Comparison of ENCODE assay signal across 19 cellular contexts in genomic region chr13:77316430-77316829, GRCh38. TPM values are rescaled to one million over a fixed set of nuclear protein-coding genes. Genes with fewer than 3 reads are reported as not detected.
A peak's percentile ranks its signal among the peaks of the same experiment; 100 is the strongest.
DNase-seq lines count a peak whose midpoint lies in the region; ATAC-seq and TF ChIP-seq lines count a peak whose summit lies in the region.
"Had no signal": no experiment of that assay in that cellular context is flagged by ENCODE, and none has a peak within 500 bp of the region (broad histone marks: within the 10 kb centered on the region; RNA-seq: fewer than 3 reads in every experiment).

No MANE protein-coding gene starts in this region.

- H3K9me3 ChIP-seq in spleen, result no peaks in the 10 kb centered on the region
- H3K9me3 ChIP-seq: pancreas, stomach had no signal

- no peak for ATAC-seq in activated B cell treated with CpG ODN at 0.5 μM for 24 hours (ENCODE audit: low read depth)

- no peaks in the 10 kb centered on the region for H3K27me3 Mint-ChIP-seq in activated naive CD4-positive, alpha-beta T cell treated with anti-CD3 and anti-CD28 coated beads, Interleukin-2, amount 50 U/mL, for 24 hours
- H3K27me3 Mint-ChIP-seq in activated naive CD4-positive, alpha-beta T cell treated with anti-CD3 and anti-CD28 coated beads for 36 hours (ENCODE audit: low read depth), result no peaks in the 10 kb centered on the region
- H3K27me3 Mint-ChIP-seq in activated B cell treated with CpG ODN at 0.5 μM for 24 hours, result no peaks in the 10 kb centered on the region
- H3K27me3 Mint-ChIP-seq: brain had no signal

- intact Hi-C loops in activated naive CD4-positive, alpha-beta T cell treated with anti-CD3 and anti-CD28 coated beads for 36 hours (cut with micrococcal nuclease), result no loop called here
- intact Hi-C loops in activated B cell treated with CpG ODN at 0.5 μM for 24 hours (cut with micrococcal nuclease) (no loop called here), spleen (cut with DNase I; ENCODE audit: low total_unique reads) (no loop called here)

- 37 to 55% (median 46%) methylated on average over 4 of the region's 4 CpGs for WGBS in spleen, 5 donors

- H3K27ac ChIP-seq in spleen, result peak overlapping the region in 5 of 8 donors; percentile 37 to 63 (median 49)
- H3K27ac ChIP-seq: dorsolateral prefrontal cortex, hepatocyte, pancreas had no signal

- no peaks in the 10 kb centered on the region for H3K27me3 ChIP-seq in spleen (replicated peaks in 1 of 7)
- H3K27me3 ChIP-seq: dorsolateral prefrontal cortex, hepatocyte, pancreas, stomach had no signal

- peaks cover 97% of the 10 kb centered on the region for H3K4me1 Mint-ChIP-seq in activated naive CD4-positive, alpha-beta T cell treated with anti-CD3 and anti-CD28 coated beads, Interleukin-2, amount 50 U/mL, for 24 hours
- H3K4me1 Mint-ChIP-seq in activated naive CD4-positive, alpha-beta T cell treated with anti-CD3 and anti-CD28 coated beads for 36 hours (ENCODE audit: low read depth), result peaks cover 86% of the 10 kb centered on the region
- peaks cover 87% of the 10 kb centered on the region for H3K4me1 Mint-ChIP-seq in activated B cell treated with CpG ODN at 0.5 μM for 24 hours

- H3K36me3 ChIP-seq in spleen, result peaks cover 0 to 13% (median 3%) of the 10 kb centered on the region in 6 donors
- H3K36me3 ChIP-seq: pancreas had no signal

- POLR2A ChIA-PET in activated B cell treated with CpG ODN at 0.5 μM for 24 hours (lab: Charles Lee), result interaction anchor here (1.0 to 2.1 kb wide), 4 partner anchors 9 to 34 kb away, joined by 3 to 9 read pairs (median 4); partner anchors contain the start of gene MYCBP2

- CTCF ChIA-PET in activated naive CD4-positive, alpha-beta T cell treated with anti-CD3 and anti-CD28 coated beads for 36 hours (lab: Charles Lee), result interaction anchor here (1.7 kb wide), 1 partner anchor 162 kb away, joined by 5 read pairs; no protein-coding TSS in a partner anchor
- CTCF ChIA-PET in activated B cell treated with CpG ODN at 0.5 μM for 24 hours (lab: Charles Lee), result no interaction called here

- peak overlapping the region; percentile 74 for H3K27ac Mint-ChIP-seq in activated naive CD4-positive, alpha-beta T cell treated with anti-CD3 and anti-CD28 coated beads, Interleukin-2, amount 50 U/mL, for 24 hours
- no peak overlapping the region for H3K27ac Mint-ChIP-seq in activated naive CD4-positive, alpha-beta T cell treated with anti-CD3 and anti-CD28 coated beads for 36 hours
- peak overlapping the region; percentile 16 for H3K27ac Mint-ChIP-seq in activated B cell treated with CpG ODN at 0.5 μM for 24 hours
- H3K27ac Mint-ChIP-seq: brain, WTC11 had no signal

- H3K36me3 Mint-ChIP-seq in activated naive CD4-positive, alpha-beta T cell treated with anti-CD3 and anti-CD28 coated beads, Interleukin-2, amount 50 U/mL, for 24 hours, result no peaks in the 10 kb centered on the region
- peaks cover 1% of the 10 kb centered on the region for H3K36me3 Mint-ChIP-seq in activated naive CD4-positive, alpha-beta T cell treated with anti-CD3 and anti-CD28 coated beads for 36 hours (ENCODE audit: low read depth)
- peaks cover 22% of the 10 kb centered on the region for H3K36me3 Mint-ChIP-seq in activated B cell treated with CpG ODN at 0.5 μM for 24 hours (ENCODE audit: low read depth)
- H3K36me3 Mint-ChIP-seq: WTC11 had no signal

- TF ChIP-seq CTCF in activated B cell treated with CpG ODN at 0.5 μM for 24 hours (IDR thresholded peaks at IDR 0.05), result no peak
- TF ChIP-seq CTCF in spleen (IDR thresholded peaks at IDR 0.05 in 8 of 11, conservative IDR thresholded peaks at IDR 0.05 in 3 of 11), result no peak

- no peak for TF ChIP-seq POLR2A in spleen (IDR thresholded peaks at IDR 0.05)

- H3K4me3 ChIP-seq in spleen, result no peak overlapping the region
- H3K4me3 ChIP-seq: dorsolateral prefrontal cortex, hepatocyte, pancreas, stomach had no signal

- peak overlapping the region; percentile 19 for H3K4me3 Mint-ChIP-seq in activated naive CD4-positive, alpha-beta T cell treated with anti-CD3 and anti-CD28 coated beads, Interleukin-2, amount 50 U/mL, for 24 hours
- no peak overlapping the region for H3K4me3 Mint-ChIP-seq in activated naive CD4-positive, alpha-beta T cell treated with anti-CD3 and anti-CD28 coated beads for 36 hours
- H3K4me3 Mint-ChIP-seq in activated B cell treated with CpG ODN at 0.5 μM for 24 hours, result no peak overlapping the region
- H3K4me3 Mint-ChIP-seq: brain, WTC11 had no signal

- H3K9me3 Mint-ChIP-seq in activated naive CD4-positive, alpha-beta T cell treated with anti-CD3 and anti-CD28 coated beads, Interleukin-2, amount 50 U/mL, for 24 hours, result no peaks in the 10 kb centered on the region
- H3K9me3 Mint-ChIP-seq in activated naive CD4-positive, alpha-beta T cell treated with anti-CD3 and anti-CD28 coated beads for 36 hours, result no peaks in the 10 kb centered on the region
- H3K9me3 Mint-ChIP-seq in activated B cell treated with CpG ODN at 0.5 μM for 24 hours, result no peaks in the 10 kb centered on the region
- H3K9me3 Mint-ChIP-seq: WTC11 had no signal

- DNase-seq in activated naive CD4-positive, alpha-beta T cell treated with anti-CD3 and anti-CD28 coated beads for 36 hours, result no peak
- DNase-seq in activated B cell treated with CpG ODN at 0.5 μM for 24 hours (no peak), glomerular endothelial cell (ENCODE audit: extremely low read depth, low read depth, low spot score) (peak; percentile 74), spleen (no peak), NCI-H526 (lab: John Stamatoyannopoulos, UW) (no peak), NCI-H2196 (lab: John Stamatoyannopoulos, UW; ENCODE audit: unreplicated experiment) (no peak)
- no peak for DNase-seq in activated CD4-positive, alpha-beta T cell treated with anti-CD3 and anti-CD28 coated beads for 1 hour
- DNase-seq: activated gamma-delta T cell; dorsolateral prefrontal cortex; left cardiac atrium; NCI-H1105 treated with DMSO at 0.1 percent for 48 hours; NCI-H2171; pancreas; stimulated activated CD4-positive, alpha-beta T cell treated with anti-CD3 and anti-CD28 coated beads, Interleukin-15, amount 100 ng/mL, for 24 hours; stomach had no signal

- H3K4me1 ChIP-seq in spleen, result peaks cover 41 to 100% (median 91%) of the 10 kb centered on the region in 6 donors

RNA-seq across cellular contexts. Expression of gene MYCBP2, which starts 10.5 kb away (rescaled TPM):
- 10 to 100 TPM; 60.6 to 70.4 TPM for total RNA-seq in activated naive CD4-positive, alpha-beta T cell treated with anti-CD3 and anti-CD28 coated beads for 36 hours
- total RNA-seq in activated B cell treated with CpG ODN at 0.5 μM for 24 hours (310 and 314 TPM in 2 replicates), glomerular endothelial cell (82.6 and 116 TPM in 2 replicates), spleen (100 to 1,000 TPM; 169 to 251 (median 217) TPM)
- polyA plus RNA-seq in spleen, result 10 to 100 TPM; 55.2 to 66.4 (median 61.3) TPM
